Comparison of ENCODE assay signal across 18 cellular contexts in genomic region chr22:37535159-37535558, GRCh38. TPM values are rescaled to one million over a fixed set of nuclear protein-coding genes. Genes with fewer than 3 reads are reported as not detected.
DNase-seq lines count a peak whose midpoint lies in the region; ATAC-seq and TF ChIP-seq lines count a peak whose summit lies in the region.
"Had no signal": no experiment of that assay in that cellular context is flagged by ENCODE, and none has a peak within 500 bp of the region (broad histone marks: within the 10 kb centered on the region; RNA-seq: fewer than 3 reads in every experiment).

No MANE protein-coding gene starts in this region.

- H3K27ac ChIP-seq in BLaER1 (no peak overlapping the region), PC-9 (peak overlapping the region; percentile 79; the same call in 1 of the 2 replicates)
- peak overlapping the region in 2 of 11 experiments; percentile 27 to 55; a peak in 2 of 22 replicates for H3K27ac ChIP-seq in BLaER1 treated with 17β-estradiol and CSF1 and Interleukin-3, amounts not matched to agents 10 nM and 100 nM

- H3K36me3 ChIP-seq in BLaER1 (no peaks in the 10 kb centered on the region), PC-9 (ENCODE audit: low read depth) (no peaks in the 10 kb centered on the region)
- H3K36me3 ChIP-seq in BLaER1 treated with 17β-estradiol and CSF1 and Interleukin-3, amounts not matched to agents 10 nM and 100 nM: no peaks in the 10 kb centered on the region
- H3K36me3 ChIP-seq: HAP-1 had no signal

- CTCF ChIA-PET in PC-9 (lab: Charles Lee): no interaction called here

- H3K27me3 ChIP-seq in BLaER1: no peaks in the 10 kb centered on the region
- peaks cover 0 to 6% (median 0%) of the 10 kb centered on the region in 11 experiments; a peak in 1 of 22 replicates for H3K27me3 ChIP-seq in BLaER1 treated with 17β-estradiol and CSF1 and Interleukin-3, amounts not matched to agents 10 nM and 100 nM
- H3K27me3 ChIP-seq in PC-9 (ENCODE audit: insufficient read depth, low read depth): no peaks in the 10 kb centered on the region

- DNase-seq in PC-9 (no peak), GM13977 (ENCODE audit: low spot score) (no peak), left colon (no peak)
- DNase-seq: Calu3; CD4-positive, alpha-beta T cell; CD8-positive, alpha-beta memory T cell; DMS53; DMS79 treated with DMSO at 0.1 percent for 48 hours; GF-D8; GOT3 had no signal

- TF ChIP-seq CTCF in PC-9 (conservative IDR thresholded peaks at IDR 0.05) (no peak), GM13977 (IDR thresholded peaks at IDR 0.05; ENCODE audit: extremely low read depth, insufficient read depth, missing control alignments) (no peak)

- H3K4me3 ChIP-seq in BLaER1 (no peak overlapping the region), PC-9 (no peak overlapping the region)
- no peak overlapping the region for H3K4me3 ChIP-seq in BLaER1 treated with 17β-estradiol and CSF1 and Interleukin-3, amounts not matched to agents 10 nM and 100 nM
- H3K4me3 ChIP-seq: HAP-1 had no signal

- H2AFZ ChIP-seq in PC-9: no peak overlapping the region

- BruUV-seq in PC-9 (replicated peaks; lab: Mats Ljungman, UMichigan): no TSS peak

- intact Hi-C loops in PC-9 (cut with micrococcal nuclease; ENCODE audit: unreplicated experiment): loop anchor here (10.0 kb wide), 1 partner anchor 430 kb away; no protein-coding TSS in a partner anchor
- intact Hi-C loops in left colon (cut with DNase I, micrococcal nuclease): loop anchor here in 1 of 2 donors (5.0 to 10.0 kb wide), 2 partner anchors 37 to 60 kb away; no protein-coding TSS in a partner anchor

- no peak overlapping the region for H3K9ac ChIP-seq in BLaER1
- H3K9ac ChIP-seq in BLaER1 treated with 17β-estradiol and CSF1 and Interleukin-3, amounts not matched to agents 10 nM and 100 nM: no peak overlapping the region

- H3F3A ChIP-seq in PC-9 (ENCODE audit: insufficient read depth, low read depth): peaks cover 39% of the 10 kb centered on the region

- POLR2A ChIA-PET in PC-9 (lab: Charles Lee; ENCODE audit: unreplicated experiment): no interaction called here

- ATAC-seq in HG02870 (IDR thresholded peaks at IDR 0.05; ENCODE audit: unreplicated experiment) (no peak), left colon (no peak)

- no peaks in the 10 kb centered on the region for H4K20me1 ChIP-seq in BLaER1
- H4K20me1 ChIP-seq in BLaER1 treated with 17β-estradiol and CSF1 and Interleukin-3, amounts not matched to agents 10 nM and 100 nM: no peaks in the 10 kb centered on the region
- H4K20me1 ChIP-seq in PC-9 (ENCODE audit: insufficient read depth): no peaks in the 10 kb centered on the region

- peaks cover 65% of the 10 kb centered on the region for H3K4me1 ChIP-seq in BLaER1
- peaks cover 48 to 75% (median 64%) of the 10 kb centered on the region in 10 experiments for H3K4me1 ChIP-seq in BLaER1 treated with 17β-estradiol and CSF1 and Interleukin-3, amounts not matched to agents 10 nM and 100 nM
- H3K4me1 ChIP-seq in PC-9 (replicated peaks; ENCODE audit: insufficient read depth): peaks cover 42% of the 10 kb centered on the region
- H3K4me1 ChIP-seq: HAP-1 had no signal

- in situ Hi-C loops in GM13977 (cut with MboI; ENCODE audit: low pct_unique_long_range_greater_than_20kb, low sequenced_read_pairs, unreplicated experiment): no loop called here

- H3K79me2 ChIP-seq in PC-9 (ENCODE audit: low read depth): no peaks in the 10 kb centered on the region

- peak overlapping the region; percentile 58 for H3K4me2 ChIP-seq in BLaER1
- H3K4me2 ChIP-seq in BLaER1 treated with 17β-estradiol and CSF1 and Interleukin-3, amounts not matched to agents 10 nM and 100 nM: peak overlapping the region in 7 of 11 experiments; percentile 68 to 82 (median 73); a peak in 8 of 22 replicates
- no peak overlapping the region for H3K4me2 ChIP-seq in PC-9

- H3K9me3 ChIP-seq in BLaER1: no peaks in the 10 kb centered on the region
- H3K9me3 ChIP-seq in BLaER1 treated with 17β-estradiol and CSF1 and Interleukin-3, amounts not matched to agents 10 nM and 100 nM (replicated peaks in 1 of 11): no peaks in the 10 kb centered on the region
- no peaks in the 10 kb centered on the region for H3K9me3 ChIP-seq in PC-9 (ENCODE audit: insufficient read depth, low read depth)
- H3K9me3 ChIP-seq: HAP-1 had no signal

- no peaks in the 10 kb centered on the region for H3K9me2 ChIP-seq in PC-9 (ENCODE audit: insufficient read depth)

RNA-seq across cellular contexts. Expression of gene CARD10, which starts 15.9 kb away (rescaled TPM):
- total RNA-seq in PC-9 (2021): 63.9 and 76.7 TPM in 2 replicates
- 10 to 100 TPM; 64.1 to 66.4 TPM for total RNA-seq in left colon

RNA-seq across cellular contexts. Expression of gene CDC42EP1, which starts 25.1 kb away (rescaled TPM):
- total RNA-seq in PC-9 (2021): 94.0 and 110 TPM in 2 replicates
- 10 to 100 TPM; 52.2 to 64.1 TPM for total RNA-seq in left colon
- total RNA-seq: CD4-positive, alpha-beta T cell had no signal

RNA-seq across cellular contexts. Expression of gene LGALS2, which starts 44.7 kb away (rescaled TPM):
- total RNA-seq in PC-9 (2021) (not detected in 2 replicates), left colon (10 to 100 TPM; 42.9 to 44.5 TPM)
- total RNA-seq: A172; A673; CD8-positive, alpha-beta memory T cell; Daoy; G401 had no signal

RNA-seq across cellular contexts. Expression of gene MFNG, which starts 49.0 kb away (rescaled TPM):
- 26.0 and 28.1 TPM in 2 replicates for total RNA-seq in PC-9 (2021)
- 10 to 100 TPM; 10.4 to 11.2 TPM for total RNA-seq in left colon
- total RNA-seq: A673 had no signal

Comparison
In these comparisons a context has a peak if more than half of its experiments do, and no peak if none do; other contexts are left out.
1. RNA of gene LGALS2, which starts 44.7 kb away (total RNA-seq): 42.9 to 44.5 TPM in left colon; not detected in PC-9; every median in the first group is over 10 times any median in the second.